7 cellular contexts compared by ENCODE assay signal in the genomic region with DNA sequence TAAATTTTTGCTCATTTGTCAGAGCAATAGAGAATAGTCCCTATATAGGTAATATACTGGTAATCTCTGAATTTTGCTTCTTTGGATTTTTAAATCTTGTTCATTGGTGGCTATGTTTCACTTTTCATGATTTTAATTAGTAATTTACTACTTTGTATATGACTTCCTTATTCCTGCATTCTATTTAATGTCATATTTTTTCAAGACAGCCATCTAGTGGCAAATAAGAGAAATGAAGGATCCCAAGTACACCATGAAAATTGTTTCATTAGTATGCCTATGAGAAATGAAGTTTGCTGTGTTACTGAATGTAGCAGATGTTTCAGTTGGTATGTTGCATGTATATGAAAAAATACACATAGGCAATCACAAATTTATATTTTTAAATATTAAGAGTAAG.
DNase-seq lines count a peak whose midpoint lies in the region; ATAC-seq and TF ChIP-seq lines count a peak whose summit lies in the region.

No MANE protein-coding gene starts in this region.

- H3K27ac ChIP-seq in ascending aorta, result no peak overlapping the region

- TF ChIP-seq CTCF in ascending aorta (IDR thresholded peaks at IDR 0.05), result peak; percentile 21 to 58 (median 49)

- intact Hi-C loops in ascending aorta (cut with DNase I) (loop anchor here (1.0 kb wide), 1 partner anchor 99 kb away; no protein-coding TSS in a partner anchor), posterior vena cava (cut with DNase I) (loop anchor here in 1 of 2 donors (10.0 kb wide), 1 partner anchor 83 kb away; the partner anchor contains the start of gene ZNF292)

- no peaks in the 10 kb centered on the region for H3K4me1 ChIP-seq in ascending aorta

- no peak overlapping the region for H3K4me3 ChIP-seq in Jurkat, Clone E6-1 (ENCODE audit: low read length)
- H3K4me3 ChIP-seq in ascending aorta, result no peak overlapping the region

- H3K27me3 ChIP-seq in ascending aorta, result no peaks in the 10 kb centered on the region

- H3K36me3 ChIP-seq in ascending aorta, result peaks cover 0 to 18% of the 10 kb centered on the region in 2 donors

- ATAC-seq in GM18502 (IDR thresholded peaks at IDR 0.05; ENCODE audit: poor library complexity, unreplicated experiment), result no peak

- DNase-seq in GM04504 (ENCODE audit: low read depth) (peak; percentile 5), ascending aorta (ENCODE audit: low spot score in 2 of 2) (no peak), kidney glomerular epithelial cell (lab: John Stamatoyannopoulos, UW) (peak; percentile 37), posterior vena cava (ENCODE audit: low spot score) (no peak)
- peak; percentile 18 for DNase-seq in Jurkat, Clone E6-1 (ENCODE audit: low read depth, low spot score)
- DNase-seq in activated CD4-positive, CD25-positive, alpha-beta regulatory T cell (lab: John Stamatoyannopoulos, UW), result no peak

- no peaks in the 10 kb centered on the region for H3K9me3 ChIP-seq in ascending aorta

Comparison
In these comparisons a context has a peak if more than half of its experiments do, and no peak if none do; other contexts are left out.
1. DNase-seq: peak in GM04504 (single experiment), Jurkat, Clone E6-1 (single experiment) and kidney glomerular epithelial cell (single experiment); none in ascending aorta (0 of 2), activated CD4-positive, CD25-positive, alpha-beta regulatory T cell (0 of 4) and posterior vena cava (single experiment).